Comparison of ENCODE assay signal across 21 cellular contexts in the genomic region with DNA sequence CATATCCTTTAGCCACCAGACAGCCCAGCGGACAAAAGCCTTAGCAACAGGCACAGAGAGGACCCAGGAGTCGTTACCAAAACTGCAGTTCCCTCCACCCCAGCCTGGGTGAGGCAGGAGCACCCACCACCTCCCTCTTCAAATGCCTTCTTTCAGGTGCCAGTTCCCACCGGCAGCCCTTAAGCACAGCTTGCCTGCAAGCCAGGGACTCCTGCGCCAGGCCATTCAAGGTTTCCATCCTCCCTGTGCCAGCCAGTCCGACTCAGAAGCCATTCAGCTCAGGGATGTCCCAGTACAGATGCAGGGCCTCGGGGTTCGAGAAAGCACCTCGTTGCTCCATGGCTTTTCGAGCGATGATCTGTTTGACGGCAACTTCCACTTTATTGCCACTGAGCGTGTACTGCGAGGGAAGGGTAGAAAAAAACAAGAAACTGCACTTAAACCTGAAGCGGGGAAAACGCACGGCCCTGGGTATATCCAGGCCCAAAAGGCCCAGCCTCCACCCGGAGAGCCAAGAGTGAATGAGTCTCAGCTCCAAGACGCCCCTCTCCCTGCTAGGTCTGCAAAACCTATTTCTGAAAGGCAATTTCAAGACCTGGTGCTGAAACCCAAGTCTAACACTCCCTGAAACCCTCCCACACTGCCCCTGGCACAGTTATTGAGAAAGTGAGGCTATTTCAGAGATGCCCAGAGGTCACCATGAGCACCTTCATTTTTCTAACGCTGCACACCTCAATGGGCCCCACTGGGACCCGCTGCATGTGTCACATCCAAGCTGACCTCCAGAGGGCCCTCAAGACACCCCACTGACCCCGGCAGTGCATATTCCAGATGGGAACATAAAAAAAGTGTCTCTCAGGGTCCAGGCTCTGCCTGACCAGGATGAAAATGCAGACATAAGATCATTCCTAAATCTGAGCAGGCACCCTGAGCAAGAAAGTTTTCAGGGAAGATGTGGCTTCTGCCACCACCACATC. TPM values are rescaled to one million over a fixed set of nuclear protein-coding genes. Genes with fewer than 3 reads are reported as not detected.
DNase-seq lines count a peak whose midpoint lies in the region; ATAC-seq and TF ChIP-seq lines count a peak whose summit lies in the region.
"Had no signal": no experiment of that assay in that cellular context is flagged by ENCODE, and none has a peak within 500 bp of the region (broad histone marks: within the 10 kb centered on the region; RNA-seq: fewer than 3 reads in every experiment).

No MANE protein-coding gene starts in this region.

- in situ Hi-C loops in Panc1 (cut with HindIII; ENCODE audit: low pct_unique_long_range_greater_than_20kb, low sequenced_read_pairs): no loop called here

- intact Hi-C loops in Panc1 (cut with micrococcal nuclease; ENCODE audit: unreplicated experiment): no loop called here
- intact Hi-C loops in esophagus squamous epithelium (cut with DNase I): no loop called here
- intact Hi-C loops in sciatic nerve (cut with DNase I): no loop called here

- POLR2A ChIA-PET in Panc1 (lab: Charles Lee): no interaction called here

- H3K4me3 ChIP-seq in GM23338: no peak overlapping the region
- no peak overlapping the region for H3K4me3 ChIP-seq in Panc1 (ENCODE audit: low read depth in 2 of 2, low read length in 2 of 2)
- H3K4me3 ChIP-seq in esophagus squamous epithelium: no peak overlapping the region
- no peak overlapping the region for H3K4me3 ChIP-seq in H7 (ENCODE audit: insufficient read depth, low read depth, low read length)
- H3K4me3 ChIP-seq: A549, GM12878, GM23248 had no signal

- no peaks in the 10 kb centered on the region for H3F3A ChIP-seq in GM23338 (replicated peaks; ENCODE audit: low read depth)

- H3K27ac ChIP-seq in GM23338 (ENCODE audit: low read depth): no peak overlapping the region
- no peak overlapping the region for H3K27ac ChIP-seq in Panc1 (ENCODE audit: low read length)
- peak overlapping the region; percentile 14 to 68 (median 64) for H3K27ac ChIP-seq in esophagus squamous epithelium
- H3K27ac ChIP-seq: A549, GM23248 had no signal

- no peaks in the 10 kb centered on the region for H3K27me3 ChIP-seq in GM23338 (ENCODE audit: insufficient read depth)
- H3K27me3 ChIP-seq in Panc1 (ENCODE audit: control insufficient read depth, insufficient read depth, low read length): no peaks in the 10 kb centered on the region
- H3K27me3 ChIP-seq in esophagus squamous epithelium: no peaks in the 10 kb centered on the region
- no peaks in the 10 kb centered on the region for H3K27me3 ChIP-seq in H7 (ENCODE audit: control insufficient read depth, insufficient read depth, low read length)

- H3K4me1 ChIP-seq in GM23338 (ENCODE audit: insufficient read depth) (no peaks in the 10 kb centered on the region), Panc1 (ENCODE audit: control insufficient read depth, insufficient read depth, low read length) (no peaks in the 10 kb centered on the region), esophagus squamous epithelium (peaks cover 0 to 56% (median 22%) of the 10 kb centered on the region in 3 donors)
- H3K4me1 ChIP-seq: A549 had no signal

- no peaks in the 10 kb centered on the region for H4K20me1 ChIP-seq in GM23338 (replicated peaks; ENCODE audit: insufficient read depth)

- H3K9me3 ChIP-seq in Panc1 (ENCODE audit: control insufficient read depth, insufficient read depth, low read depth, low read length) (no peaks in the 10 kb centered on the region), esophagus squamous epithelium (peaks cover 0 to 8% (median 0%) of the 10 kb centered on the region in 3 donors)

- H3K36me3 Mint-ChIP-seq in GM23338 (ENCODE audit: low read depth): peaks cover 17% of the 10 kb centered on the region
- H3K36me3 Mint-ChIP-seq in stimulated activated naive B cell treated with anti-CD40 and anti-IgM and Interleukin-4, amounts not matched to agents 10 μg/mL and 1 μg/mL and 100 μg/mL, for 72 hours: no peaks in the 10 kb centered on the region

- CTCF ChIA-PET in Panc1 (lab: Charles Lee): no interaction called here

- ATAC-seq in GM23338: peak; percentile 79
- ATAC-seq in Panc1: peak; percentile 63; the same call in 1 of the 2 replicates
- no peak for ATAC-seq in sciatic nerve
- no peak for ATAC-seq in stimulated activated naive B cell treated with anti-CD40 and anti-IgM and Interleukin-4, amounts not matched to agents 10 μg/mL and 1 μg/mL and 100 μg/mL, for 72 hours (replicated peaks)
- no peak for ATAC-seq in GM21381 (IDR thresholded peaks at IDR 0.05; ENCODE audit: unreplicated experiment)
- ATAC-seq: A549, GM12878 had no signal

- H2AFZ ChIP-seq in GM23338: peak overlapping the region; percentile 43; the same call in 1 of the 2 replicates
- H2AFZ ChIP-seq: GM23248 had no signal

- no peaks in the 10 kb centered on the region for H3K36me3 ChIP-seq in GM23338 (ENCODE audit: insufficient read depth)
- H3K36me3 ChIP-seq in Panc1 (ENCODE audit: control insufficient read depth, insufficient read depth, low read length): no peaks in the 10 kb centered on the region
- no peaks in the 10 kb centered on the region for H3K36me3 ChIP-seq in esophagus squamous epithelium
- H3K36me3 ChIP-seq in H7 (replicated peaks; ENCODE audit: control insufficient read depth, insufficient read depth, low read length): no peaks in the 10 kb centered on the region

- DNase-seq in GM23338 (ENCODE audit: low spot score) (peak; percentile 64), Panc1 (ENCODE audit: low read depth, low spot score) (no peak), esophagus squamous epithelium (lab: John Stamatoyannopoulos, UW) (no peak), sciatic nerve (ENCODE audit: low spot score) (peak; percentile 2), H7 (no peak)
- DNase-seq in stimulated activated naive B cell treated with anti-CD40 and anti-IgM and Interleukin-4, amounts not matched to agents 10 μg/mL and 1 μg/mL and 100 μg/mL, for 72 hours: no peak
- DNase-seq in stimulated activated CD4-positive, alpha-beta T cell treated with anti-CD3 and anti-CD28 coated beads, Interleukin-15, amount 100 ng/mL, for 24 hours: no peak
- DNase-seq: C1 segment of cervical spinal cord, GDM1, GM23248, HFFc6, NCI-H1105 treated with DMSO at 0.1 percent for 48 hours, NCI-H187 treated with DMSO at 0.1 percent for 48 hours, NCI-H446, NCI-H69, RPMI8226, SIG-M5 had no signal

- 82 to 85% methylated on average over 16 of the region's 21 CpGs for WGBS in esophagus squamous epithelium, 2 donors

- no peaks in the 10 kb centered on the region for H3K79me2 ChIP-seq in GM23338 (replicated peaks; ENCODE audit: insufficient read depth)

- H3K9me2 ChIP-seq in GM23338 (ENCODE audit: insufficient read depth): 0 out of 2 replicates have a peak, but pooled peaks cover 3% of the 10 kb centered on the region

- no peak for TF ChIP-seq POLR2A in esophagus squamous epithelium (IDR thresholded peaks at IDR 0.05)

- no peaks in the 10 kb centered on the region for H3K4me1 Mint-ChIP-seq in GM23338
- H3K4me1 Mint-ChIP-seq in stimulated activated naive B cell treated with anti-CD40 and anti-IgM and Interleukin-4, amounts not matched to agents 10 μg/mL and 1 μg/mL and 100 μg/mL, for 72 hours: no peaks in the 10 kb centered on the region
- H3K4me1 Mint-ChIP-seq: IgD-negative memory B cell had no signal

- H3K4me3 Mint-ChIP-seq in GM23338: no peak overlapping the region
- no peak overlapping the region for H3K4me3 Mint-ChIP-seq in stimulated activated naive B cell treated with anti-CD40 and anti-IgM and Interleukin-4, amounts not matched to agents 10 μg/mL and 1 μg/mL and 100 μg/mL, for 72 hours
- H3K4me3 Mint-ChIP-seq: HFFc6 had no signal

- no peak overlapping the region for H3K4me2 ChIP-seq in GM23338
- H3K4me2 ChIP-seq: A549 had no signal

- H3K9me3 Mint-ChIP-seq in GM23338: peaks cover 91% of the 10 kb centered on the region
- H3K9me3 Mint-ChIP-seq in stimulated activated naive B cell treated with anti-CD40 and anti-IgM and Interleukin-4, amounts not matched to agents 10 μg/mL and 1 μg/mL and 100 μg/mL, for 72 hours: peaks cover 2 to 4% of the 10 kb centered on the region in 2 donors

- H3K27ac Mint-ChIP-seq in GM23338: no peak overlapping the region
- no peak overlapping the region for H3K27ac Mint-ChIP-seq in stimulated activated naive B cell treated with anti-CD40 and anti-IgM and Interleukin-4, amounts not matched to agents 10 μg/mL and 1 μg/mL and 100 μg/mL, for 72 hours
- H3K27ac Mint-ChIP-seq: HFFc6, IgD-negative memory B cell had no signal

- BruUV-seq in Panc1 (replicated peaks; lab: Mats Ljungman, UMichigan): no TSS peak

- H3K27me3 Mint-ChIP-seq in GM23338 (ENCODE audit: insufficient read depth, low read depth, poor library complexity): peaks cover 9% of the 10 kb centered on the region
- H3K27me3 Mint-ChIP-seq in stimulated activated naive B cell treated with anti-CD40 and anti-IgM and Interleukin-4, amounts not matched to agents 10 μg/mL and 1 μg/mL and 100 μg/mL, for 72 hours: peaks cover 0 to 3% of the 10 kb centered on the region in 2 donors

- TF ChIP-seq CTCF in GM23338 (conservative IDR thresholded peaks at IDR 0.05; ENCODE audit: low read depth in 2 of 2) (peak; percentile 52 to 55), Panc1 (IDR thresholded peaks at IDR 0.05) (no peak), esophagus squamous epithelium (IDR thresholded peaks at IDR 0.05) (no peak)

TF ChIP-seq in GM23338, 12 proteins besides CTCF, POLR2A, EP300 and RAD21 (continues in another document):
- TF ChIP-seq EZH2phosphoT487 (IDR thresholded peaks at IDR 0.05; ENCODE audit: unreplicated experiment) (no peak), ZNF114 (CRISPR knock-in tag; IDR thresholded peaks at IDR 0.05) (no peak), CREB1 (CRISPR knock-in tag; IDR thresholded peaks at IDR 0.05; ENCODE audit: low read depth) (no peak)

RNA-seq across cellular contexts. Expression of a gene that starts 36.8 kb away (rescaled TPM):
- 15.7 and 27.3 TPM in 2 replicates for total RNA-seq in GM23338 (2014; rRNA removed; shearing (Covaris generic))
- polyA plus RNA-seq in GM23338 (2016; fragmentation: Nextera tagmentation; extraction: Ambion mirVana): 14.1 and 22.6 TPM in 2 replicates
- 31.7 TPM for total RNA-seq in Panc1 (2021; ENCODE audit: unreplicated experiment)
- 12.7 TPM for polyA plus RNA-seq in Panc1 (2012; ENCODE audit: insufficient read length)
- 10 to 100 TPM in 1 of 4 donors, 1 to 10 TPM in 3; 7.8 to 12.0 (median 8.5) TPM for total RNA-seq in esophagus squamous epithelium
- 12.0 TPM for total RNA-seq in sciatic nerve
- total RNA-seq in H7 (2014; rRNA removed; shearing (Covaris generic)): 19.4 and 26.0 TPM in 2 replicates

Comparison
In these comparisons a context has a peak if more than half of its experiments do, and no peak if none do; other contexts are left out.
1. ATAC-seq: peak in GM23338 (single experiment) and Panc1 (single experiment); none in sciatic nerve (single experiment), stimulated activated naive B cell treated with anti-CD40 and anti-IgM and Interleukin-4, amounts not matched to agents 10 μg/mL and 1 μg/mL and 100 μg/mL, for 72 hours (0 of 2) and GM21381 (single experiment).
2. DNase-seq: peak in GM23338 (single experiment) and sciatic nerve (single experiment); none in Panc1 (single experiment), esophagus squamous epithelium (single experiment), stimulated activated naive B cell treated with anti-CD40 and anti-IgM and Interleukin-4, amounts not matched to agents 10 μg/mL and 1 μg/mL and 100 μg/mL, for 72 hours (single experiment), H7 (single experiment) and stimulated activated CD4-positive, alpha-beta T cell treated with anti-CD3 and anti-CD28 coated beads, Interleukin-15, amount 100 ng/mL, for 24 hours (single experiment).
3. H3K27ac ChIP-seq: peak in esophagus squamous epithelium (4 of 4); none in GM23338 (single experiment) and Panc1 (single experiment).
4. CTCF ChIP-seq: peak in GM23338 (2 of 2); none in Panc1 (single experiment) and esophagus squamous epithelium (0 of 6).